ENCODE assay signal across 12 cellular contexts in genomic region chr1:99784143-99784542, GRCh38. TPM values are rescaled to one million over a fixed set of nuclear protein-coding genes. Genes with fewer than 3 reads are reported as not detected.
DNase-seq lines count a peak whose midpoint lies in the region; ATAC-seq, FAIRE-seq and TF ChIP-seq lines count a peak whose summit lies in the region.
"Had no signal": no experiment of that assay in that cellular context is flagged by ENCODE, and none has a peak within 500 bp of the region (broad histone marks: within the 10 kb centered on the region; RNA-seq: fewer than 3 reads in every experiment).

No MANE protein-coding gene starts in this region.

- FAIRE-seq in GM18507 (lab: Jason Lieb, UNC) (peak; percentile 73), HepG2 (lab: Jason Lieb, UNC) (no peak)

- H3F3A ChIP-seq in PC-9 (ENCODE audit: insufficient read depth, low read depth), result no peaks in the 10 kb centered on the region

- TF ChIP-seq EP300 in HepG2 (IDR thresholded peaks at IDR 0.05; ENCODE audit: low read depth in 2 of 2, low read length in 2 of 2) (no peak), HepG2 (CRISPR knock-in tag; IDR thresholded peaks at IDR 0.05; ENCODE audit: borderline replicate concordance) (no peak)

- TF ChIP-seq RAD21 in HepG2 (CRISPR knock-in tag; IDR thresholded peaks at IDR 0.05), result no peak

- H3K27ac ChIP-seq in PC-9 (no peak overlapping the region), HepG2 (ENCODE audit: extremely low read length, insufficient read depth, low read length) (no peak overlapping the region)
- H3K27ac ChIP-seq: left lung, SK-N-MC had no signal

- DNase-seq in GM18507 (ENCODE audit: extremely low spot score, insufficient read length, low read depth), result no peak
- peak in 1 of 2 experiments; percentile 33 for DNase-seq in PC-9
- no peak for DNase-seq in HepG2 (ENCODE audit: low spot score)
- DNase-seq in SIG-M5 (lab: John Stamatoyannopoulos, UW), result no peak
- DNase-seq: activated CD4-positive, alpha-beta memory T cell treated with anti-CD3 and anti-CD28 coated beads for 36 hours; left lung; NCI-H226; nucleus accumbens had no signal

- H3K9me3 ChIP-seq in PC-9 (ENCODE audit: insufficient read depth, low read depth) (no peaks in the 10 kb centered on the region), HepG2 (ENCODE audit: low read length) (no peaks in the 10 kb centered on the region)
- H3K9me3 ChIP-seq: left lung had no signal

- H3K79me2 ChIP-seq in PC-9 (ENCODE audit: low read depth) (no peaks in the 10 kb centered on the region), HepG2 (ENCODE audit: insufficient read depth, low read length) (no peaks in the 10 kb centered on the region)

- no peak for TF ChIP-seq POLR2A in HepG2 (IDR thresholded peaks at IDR 0.05; ENCODE audit: insufficient read depth in 1 of 2, low read depth in 2 of 2, low read length in 2 of 2)

- CTCF ChIA-PET in PC-9 (lab: Charles Lee), result no interaction called here
- CTCF ChIA-PET in HepG2 (lab: Yijun Ruan, JAX; ENCODE audit: low intra/inter-chr PET ratio, low total read pairs), result no interaction called here

- peak; percentile 45 for ATAC-seq in GM21619 (IDR thresholded peaks at IDR 0.05; ENCODE audit: unreplicated experiment)
- ATAC-seq in HepG2, result peak; percentile 84
- ATAC-seq in GM18520 (IDR thresholded peaks at IDR 0.05; ENCODE audit: unreplicated experiment), result no peak
- no peak for ATAC-seq in HG02938 (IDR thresholded peaks at IDR 0.05; ENCODE audit: unreplicated experiment)
- ATAC-seq: left lung had no signal

- H3K9me2 ChIP-seq in PC-9 (ENCODE audit: insufficient read depth), result no peaks in the 10 kb centered on the region

- in situ Hi-C loops in HepG2 (cut with HindIII; ENCODE audit: extremely low pct_ligation_motif_present, low pct_unique_long_range_greater_than_20kb), result no loop called here

- H3K4me1 ChIP-seq in PC-9 (replicated peaks; ENCODE audit: insufficient read depth) (no peaks in the 10 kb centered on the region), HepG2 (ENCODE audit: insufficient read depth, low read length) (no peaks in the 10 kb centered on the region)
- H3K4me1 ChIP-seq: left lung had no signal

- BruUV-seq in PC-9 (replicated peaks; lab: Mats Ljungman, UMichigan) (no TSS peak), HepG2 (replicated peaks; lab: Mats Ljungman, UMichigan) (no TSS peak)

- H3K36me3 ChIP-seq in PC-9 (ENCODE audit: low read depth) (no peaks in the 10 kb centered on the region), HepG2 (replicated peaks in 1 of 2; ENCODE audit: control insufficient read depth in 1 of 2, insufficient read depth in 2 of 2, low read length in 2 of 2) (no peaks in the 10 kb centered on the region)
- H3K36me3 ChIP-seq: left lung had no signal

- no peaks in the 10 kb centered on the region for H3K27me3 ChIP-seq in PC-9 (ENCODE audit: insufficient read depth, low read depth)
- no peaks in the 10 kb centered on the region for H3K27me3 ChIP-seq in HepG2 (ENCODE audit: control insufficient read depth in 1 of 2, insufficient read depth in 2 of 2, low read length in 2 of 2)
- H3K27me3 ChIP-seq: left lung had no signal

- H3K4me2 ChIP-seq in PC-9 (no peak overlapping the region), HepG2 (ENCODE audit: low read depth, low read length) (peak overlapping the region; percentile 31)

- intact Hi-C loops in PC-9 (cut with micrococcal nuclease; ENCODE audit: unreplicated experiment), result no loop called here
- intact Hi-C loops in HepG2 (cut with micrococcal nuclease; ENCODE audit: unreplicated experiment), result no loop called here

- no peak overlapping the region for H3K9ac ChIP-seq in HepG2 (ENCODE audit: insufficient read depth, low read depth, low read length)

- TF ChIP-seq CTCF in PC-9 (conservative IDR thresholded peaks at IDR 0.05) (no peak), HepG2 (CRISPR knock-in tag; IDR thresholded peaks at IDR 0.05) (no peak)

- H3K4me3 ChIP-seq in PC-9 (no peak overlapping the region), HepG2 (replicated peaks in 1 of 3; ENCODE audit: insufficient read depth in 1 of 3, low read depth in 2 of 3, low read length in 3 of 3) (no peak overlapping the region)
- H3K4me3 ChIP-seq: left lung, SK-N-MC had no signal

- H4K20me1 ChIP-seq in PC-9 (ENCODE audit: insufficient read depth) (no peaks in the 10 kb centered on the region), HepG2 (ENCODE audit: insufficient read depth, low read length) (no peaks in the 10 kb centered on the region)

- H2AFZ ChIP-seq in PC-9 (peak overlapping the region; percentile 10; the same call in 1 of the 2 replicates), HepG2 (ENCODE audit: low read length) (peak overlapping the region; percentile 7)

- WGBS in HepG2 (ENCODE audit: low lambda C conversion rate), result 9% methylated on average over 1 of the region's 1 CpG

- POLR2A ChIA-PET in PC-9 (lab: Charles Lee; ENCODE audit: unreplicated experiment) (no interaction called here), HepG2 (lab: Yijun Ruan, JAX) (no interaction called here)

TF ChIP-seq in HepG2, 621 proteins besides CTCF, POLR2A, EP300 and RAD21:
- TF ChIP-seq ZNF724P (CRISPR knock-in tag; IDR thresholded peaks at IDR 0.05; ENCODE audit: borderline replicate concordance) (no peak), PAX8 (CRISPR knock-in tag; IDR thresholded peaks at IDR 0.05; ENCODE audit: borderline replicate concordance) (no peak), KLF6 (CRISPR knock-in tag; IDR thresholded peaks at IDR 0.05) (no peak), MEF2D (CRISPR knock-in tag; IDR thresholded peaks at IDR 0.05) (no peak), TFE3 (CRISPR knock-in tag; IDR thresholded peaks at IDR 0.05) (no peak), ZNF451 (CRISPR knock-in tag; IDR thresholded peaks at IDR 0.05) (no peak), FOSL2 (CRISPR knock-in tag; IDR thresholded peaks at IDR 0.05) (no peak), ZNF790 (CRISPR knock-in tag; IDR thresholded peaks at IDR 0.05; ENCODE audit: borderline replicate concordance) (no peak), ZNF460 (CRISPR knock-in tag; IDR thresholded peaks at IDR 0.05; ENCODE audit: borderline replicate concordance) (no peak), ZNF224 (CRISPR knock-in tag; IDR thresholded peaks at IDR 0.05) (no peak), ZNF556 (CRISPR knock-in tag; IDR thresholded peaks at IDR 0.05; ENCODE audit: borderline replicate concordance) (no peak), STAT5B (CRISPR knock-in tag; IDR thresholded peaks at IDR 0.05) (no peak), ZNF18 (CRISPR knock-in tag; IDR thresholded peaks at IDR 0.05; ENCODE audit: insufficient replicate concordance) (no peak), NKX3-1 (CRISPR knock-in tag; IDR thresholded peaks at IDR 0.05) (no peak)

RNA-seq across cellular contexts. Expression of gene FRRS1, which starts 17.7 kb away (rescaled TPM):
- total RNA-seq in PC-9 (2021), result 4.1 and 7.3 TPM in 2 replicates
- 12.0 and 23.4 TPM in 2 replicates for total RNA-seq in HepG2 (2016; rRNA removed; fragmentation: Illumina TruSeq; extraction: Trizol)
- total RNA-seq in HepG2 (2016; cell fraction: cytosol; rRNA removed; fragmentation: Illumina TruSeq; extraction: Trizol; ENCODE audit: low read depth), result 3.4 and 3.9 TPM in 2 replicates
- total RNA-seq in HepG2 (2016; cell fraction: insoluble cytoplasmic fraction; rRNA removed; fragmentation: Illumina TruSeq; extraction: Trizol), result 13.7 and 24.0 TPM in 2 replicates
- total RNA-seq in HepG2 (2016; cell fraction: membrane; rRNA removed; fragmentation: Illumina TruSeq; extraction: Trizol), result 3.8 and 5.4 TPM in 2 replicates
- total RNA-seq in HepG2 (2016; cell fraction: nucleus; rRNA removed; fragmentation: Illumina TruSeq; extraction: Trizol), result 22.5 and 26.4 TPM in 2 replicates
- 22.6 and 23.2 TPM in 2 replicates for polyA plus RNA-seq in HepG2 (2011; rRNA removed)
- polyA plus RNA-seq in HepG2 (2011; cell fraction: cytosol; rRNA removed), result 11.0 and 18.6 TPM in 2 replicates
- polyA plus RNA-seq in HepG2 (2011; cell fraction: nucleus; rRNA removed), result 12.6 and 15.7 TPM in 2 replicates
- polyA plus RNA-seq in HepG2 (2012), result 22.8 and 35.9 TPM in 2 replicates
- polyA plus RNA-seq in HepG2 (2016; cell fraction: cytosol; fragmentation: Illumina TruSeq; extraction: Trizol; ENCODE audit: low read depth), result 0.40 and 0.52 TPM in 2 replicates
- 3.2 and 3.6 TPM in 2 replicates for polyA plus RNA-seq in HepG2 (2016; cell fraction: insoluble cytoplasmic fraction; fragmentation: Illumina TruSeq; extraction: Trizol; ENCODE audit: low read depth)
- polyA plus RNA-seq in HepG2 (2016; cell fraction: membrane; fragmentation: Illumina TruSeq; extraction: Trizol; ENCODE audit: low read depth), result 0.48 and 2.5 TPM in 2 replicates
- polyA plus RNA-seq in HepG2 (2016; cell fraction: nucleus; fragmentation: Illumina TruSeq; extraction: Trizol; ENCODE audit: insufficient read depth, low read depth), result 8.7 and 11.7 TPM in 2 replicates
- polyA minus RNA-seq in HepG2 (2011; rRNA and poly(A)+ RNA removed; ENCODE audit: low replicate concordance), result 11.4 and 80.8 TPM in 2 replicates
- polyA minus RNA-seq in HepG2 (2011; cell fraction: cytosol; rRNA and poly(A)+ RNA removed), result 42.1 and 48.8 TPM in 2 replicates
- 48.9 and 62.4 TPM in 2 replicates for polyA minus RNA-seq in HepG2 (2011; cell fraction: nucleus; rRNA and poly(A)+ RNA removed)

Comparison
In these comparisons a context has a peak if more than half of its experiments do, and no peak if none do; other contexts are left out.
1. ATAC-seq: peak in GM21619 (single experiment) and HepG2 (single experiment); none in GM18520 (single experiment) and HG02938 (single experiment).